ENCODE assay signal across 8 cellular contexts in genomic region chr2:195658541-195658890, GRCh38. TPM values are rescaled to one million over a fixed set of nuclear protein-coding genes. Genes with fewer than 3 reads are reported as not detected.
A peak's percentile ranks its signal among the peaks of the same experiment; 100 is the strongest.
DNase-seq lines count a peak whose midpoint lies in the region; ATAC-seq and TF ChIP-seq lines count a peak whose summit lies in the region.

No MANE protein-coding gene starts in this region.

- H3K4me2 ChIP-seq in fibroblast of lung (ENCODE audit: extremely low read depth, insufficient read depth, low read length), result peak overlapping the region; percentile 92

- H3K9ac ChIP-seq in fibroblast of lung (ENCODE audit: insufficient read depth, low read length), result peak overlapping the region; percentile 99

- peak overlapping the region; percentile 98 for H3K27ac ChIP-seq in fibroblast of lung (ENCODE audit: insufficient read depth, low read length)

- no peak overlapping the region for H2AFZ ChIP-seq in fibroblast of lung (ENCODE audit: low read length)

- H3K36me3 ChIP-seq in fibroblast of lung (ENCODE audit: control insufficient read depth, insufficient read depth, low read length), result no peaks in the 10 kb centered on the region

- TF ChIP-seq CTCF in LNCaP clone FGC (IDR thresholded peaks at IDR 0.05; ENCODE audit: control insufficient read depth, extremely low read depth, insufficient read depth) (no peak), WI38 (IDR thresholded peaks at IDR 0.05; ENCODE audit: low read depth, low read length) (no peak), fibroblast of lung (conservative IDR thresholded peaks at IDR 0.05 in 1 of 2, IDR thresholded peaks at IDR 0.05 in 1 of 2; ENCODE audit: low read depth in 1 of 2, low read length in 2 of 2) (no peak)

- H3K27me3 ChIP-seq in fibroblast of lung (ENCODE audit: control insufficient read depth, insufficient read depth, low read length), result no peaks in the 10 kb centered on the region

- ATAC-seq in GM21526 (IDR thresholded peaks at IDR 0.05; ENCODE audit: low FRiP score, unreplicated experiment) (no peak), GM18870 (IDR thresholded peaks at IDR 0.05; ENCODE audit: unreplicated experiment) (no peak), GM21447 (IDR thresholded peaks at IDR 0.05; ENCODE audit: unreplicated experiment) (no peak)

- H4K20me1 ChIP-seq in fibroblast of lung (ENCODE audit: control insufficient read depth, extremely low read depth, insufficient read depth, low read length), result no peaks in the 10 kb centered on the region

- H3K79me2 ChIP-seq in fibroblast of lung (ENCODE audit: control insufficient read depth, insufficient read depth, low read length), result peaks cover 53% of the 10 kb centered on the region

- DNase-seq in ELR (ENCODE audit: low read depth) (peak; percentile 92), LNCaP clone FGC (ENCODE audit: low read depth) (peak; percentile 83), fibroblast of lung (ENCODE audit: low read depth in 2 of 2) (peak; percentile 79 to 88), putamen (ENCODE audit: low spot score) (peak; percentile 22)

- H3K4me1 ChIP-seq in fibroblast of lung (ENCODE audit: control insufficient read depth, extremely low read depth, insufficient read depth, low read length), result peaks cover 12% of the 10 kb centered on the region

- H3K4me3 ChIP-seq in LNCaP clone FGC (ENCODE audit: low read depth, low read length), result peak overlapping the region; percentile 87
- H3K4me3 ChIP-seq in WI38 (ENCODE audit: low read depth, low read length), result peak overlapping the region; percentile 90
- peak overlapping the region; percentile 65 to 95 (median 75) for H3K4me3 ChIP-seq in fibroblast of lung (replicated peaks in 1 of 4; ENCODE audit: control extremely low read depth in 1 of 4, insufficient read depth in 1 of 4, low read depth in 3 of 4, low read length in 4 of 4)

- no peaks in the 10 kb centered on the region for H3K9me3 ChIP-seq in fibroblast of lung (ENCODE audit: control insufficient read depth, insufficient read depth, low read depth, low read length)

RNA-seq across cellular contexts. Expression of gene SLC39A10, which starts 1.5 kb away (rescaled TPM):
- 60.9 and 77.0 TPM in 2 replicates for total RNA-seq in fibroblast of lung
- 19.9 and 36.9 TPM in 2 replicates for polyA plus RNA-seq in fibroblast of lung
- polyA plus RNA-seq in fibroblast of lung (2012), result 11.7 and 19.9 TPM in 2 replicates
- 8.0 and 14.8 TPM in 2 replicates for polyA minus RNA-seq in fibroblast of lung (ENCODE audit: low replicate concordance)

Comparison
In these comparisons a context has a peak if more than half of its experiments do, and no peak if none do; other contexts are left out.
1. DNase-seq: peak in every context shown above with its lines; median percentile 92 in ELR; 84 in fibroblast of lung; 83 in LNCaP clone FGC; 22 in putamen.